1 cellular context compared by ENCODE assay signal in the genomic region with DNA sequence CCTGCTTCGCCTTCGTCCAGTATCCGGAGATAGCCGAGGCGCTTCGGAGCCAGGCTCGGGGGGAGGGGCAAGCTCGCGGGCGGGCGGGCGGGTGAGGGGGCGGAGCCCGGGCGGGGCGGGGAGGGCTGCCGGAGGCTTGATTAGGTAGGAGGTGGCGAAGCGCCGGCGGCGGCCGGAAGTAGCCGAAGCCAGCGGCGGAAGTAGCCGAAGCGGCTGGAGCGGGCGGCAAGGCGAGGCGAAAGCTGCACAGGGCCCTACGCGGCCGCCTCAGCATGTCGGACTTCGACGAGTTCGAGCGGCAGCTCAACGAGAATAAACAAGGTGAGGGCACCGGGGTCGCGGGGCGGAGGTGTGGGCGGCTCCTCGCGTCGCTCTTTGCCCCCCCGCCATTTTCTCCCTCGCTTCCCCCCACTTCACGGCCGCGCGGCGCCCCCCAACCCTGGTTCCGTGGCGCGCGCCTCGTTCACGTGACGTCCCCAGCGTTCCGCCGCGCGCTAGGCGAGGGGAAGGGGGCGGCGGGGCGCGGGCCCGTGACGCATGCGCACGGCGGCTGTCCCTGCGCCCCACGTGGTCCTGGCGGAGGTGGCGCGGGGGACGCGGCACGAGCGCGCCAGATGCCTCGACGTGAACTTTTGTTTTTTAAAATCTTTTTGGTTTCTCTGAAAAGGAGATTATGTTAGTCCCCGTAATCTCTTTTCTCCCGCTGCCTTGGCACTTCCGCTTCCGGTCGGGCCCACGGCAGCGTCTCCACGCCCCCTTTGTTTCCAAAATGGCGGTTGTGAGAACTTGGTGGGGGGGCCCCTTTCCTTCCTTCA.
TF ChIP-seq lines count a peak whose summit lies in the region.

A gene (plus strand): TSS at position 203 of the 815 bp plus-strand sequence. CDS start 70 bp downstream, at position 273.

TF ChIP-seq in HepG2, 621 proteins besides CTCF, POLR2A, EP300 and RAD21 (continued from another document and continues in another):
- TF ChIP-seq, protein P1, sequence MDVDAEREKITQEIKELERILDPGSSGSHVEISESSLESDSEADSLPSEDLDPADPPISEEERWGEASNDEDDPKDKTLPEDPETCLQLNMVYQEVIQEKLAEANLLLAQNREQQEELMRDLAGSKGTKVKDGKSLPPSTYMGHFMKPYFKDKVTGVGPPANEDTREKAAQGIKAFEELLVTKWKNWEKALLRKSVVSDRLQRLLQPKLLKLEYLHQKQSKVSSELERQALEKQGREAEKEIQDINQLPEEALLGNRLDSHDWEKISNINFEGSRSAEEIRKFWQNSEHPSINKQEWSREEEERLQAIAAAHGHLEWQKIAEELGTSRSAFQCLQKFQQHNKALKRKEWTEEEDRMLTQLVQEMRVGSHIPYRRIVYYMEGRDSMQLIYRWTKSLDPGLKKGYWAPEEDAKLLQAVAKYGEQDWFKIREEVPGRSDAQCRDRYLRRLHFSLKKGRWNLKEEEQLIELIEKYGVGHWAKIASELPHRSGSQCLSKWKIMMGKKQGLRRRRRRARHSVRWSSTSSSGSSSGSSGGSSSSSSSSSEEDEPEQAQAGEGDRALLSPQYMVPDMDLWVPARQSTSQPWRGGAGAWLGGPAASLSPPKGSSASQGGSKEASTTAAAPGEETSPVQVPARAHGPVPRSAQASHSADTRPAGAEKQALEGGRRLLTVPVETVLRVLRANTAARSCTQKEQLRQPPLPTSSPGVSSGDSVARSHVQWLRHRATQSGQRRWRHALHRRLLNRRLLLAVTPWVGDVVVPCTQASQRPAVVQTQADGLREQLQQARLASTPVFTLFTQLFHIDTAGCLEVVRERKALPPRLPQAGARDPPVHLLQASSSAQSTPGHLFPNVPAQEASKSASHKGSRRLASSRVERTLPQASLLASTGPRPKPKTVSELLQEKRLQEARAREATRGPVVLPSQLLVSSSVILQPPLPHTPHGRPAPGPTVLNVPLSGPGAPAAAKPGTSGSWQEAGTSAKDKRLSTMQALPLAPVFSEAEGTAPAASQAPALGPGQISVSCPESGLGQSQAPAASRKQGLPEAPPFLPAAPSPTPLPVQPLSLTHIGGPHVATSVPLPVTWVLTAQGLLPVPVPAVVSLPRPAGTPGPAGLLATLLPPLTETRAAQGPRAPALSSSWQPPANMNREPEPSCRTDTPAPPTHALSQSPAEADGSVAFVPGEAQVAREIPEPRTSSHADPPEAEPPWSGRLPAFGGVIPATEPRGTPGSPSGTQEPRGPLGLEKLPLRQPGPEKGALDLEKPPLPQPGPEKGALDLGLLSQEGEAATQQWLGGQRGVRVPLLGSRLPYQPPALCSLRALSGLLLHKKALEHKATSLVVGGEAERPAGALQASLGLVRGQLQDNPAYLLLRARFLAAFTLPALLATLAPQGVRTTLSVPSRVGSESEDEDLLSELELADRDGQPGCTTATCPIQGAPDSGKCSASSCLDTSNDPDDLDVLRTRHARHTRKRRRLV (CRISPR knock-in tag; IDR thresholded peaks at IDR 0.05): no peak
- TF ChIP-seq RFXAP (CRISPR knock-in tag; IDR thresholded peaks at IDR 0.05; ENCODE audit: borderline replicate concordance) (peak; percentile 76), ZNF343 (CRISPR knock-in tag; IDR thresholded peaks at IDR 0.05) (0 out of 2 replicates have a peak, but pooled peaks have one; percentile 50), ZNF605 (CRISPR knock-in tag; IDR thresholded peaks at IDR 0.05) (0 out of 2 replicates have a peak, but pooled peaks have one; percentile 17), PHF8 (CRISPR knock-in tag; IDR thresholded peaks at IDR 0.05) (peak; percentile 59), NR1H2 (CRISPR knock-in tag; IDR thresholded peaks at IDR 0.05; ENCODE audit: borderline replicate concordance, low read depth) (no peak; the same call in 1 of the 2 replicates), ZNF326 (CRISPR knock-in tag; IDR thresholded peaks at IDR 0.05; ENCODE audit: borderline replicate concordance) (no peak), PPARG (CRISPR knock-in tag; conservative IDR thresholded peaks at IDR 0.05) (no peak), ZNF468 (CRISPR knock-in tag; IDR thresholded peaks at IDR 0.05) (peak; percentile 79; the same call in 1 of the 2 replicates), HOXA3 (CRISPR knock-in tag; IDR thresholded peaks at IDR 0.05) (peak; percentile 81), ZBTB7B (CRISPR knock-in tag; IDR thresholded peaks at IDR 0.05) (no peak; the same call in 1 of the 2 replicates), KDM5B (CRISPR knock-in tag; IDR thresholded peaks at IDR 0.05; ENCODE audit: borderline replicate concordance) (peak; percentile 73; the same call in 1 of the 2 replicates), HCFC1 (IDR thresholded peaks at IDR 0.05; ENCODE audit: low read depth, low read length) (peak; percentile 6; the same call in 1 of the 2 replicates), ZFP90 (CRISPR knock-in tag; IDR thresholded peaks at IDR 0.05; ENCODE audit: borderline replicate concordance) (peak; percentile 48; the same call in 1 of the 2 replicates), ZNF296 (CRISPR knock-in tag; conservative IDR thresholded peaks at IDR 0.05) (no peak), SALL1 (CRISPR knock-in tag; IDR thresholded peaks at IDR 0.05) (peak; percentile 61), TAF15 (IDR thresholded peaks at IDR 0.05; ENCODE audit: low read depth, low read length, poor library complexity, severe bottlenecking) (peak; percentile 11), HES4 (CRISPR knock-in tag; IDR thresholded peaks at IDR 0.05; ENCODE audit: borderline replicate concordance) (peak; percentile 67; the same call in 1 of the 2 replicates), TMF1 (CRISPR knock-in tag; IDR thresholded peaks at IDR 0.05; ENCODE audit: low read depth) (peak; percentile 60; the same call in 1 of the 2 replicates), PLRG1 (conservative IDR thresholded peaks at IDR 0.05) (no peak), REXO4 (CRISPR knock-in tag; IDR thresholded peaks at IDR 0.05; ENCODE audit: borderline replicate concordance) (peak; percentile 62; the same call in 1 of the 2 replicates), ZNF430 (CRISPR knock-in tag; IDR thresholded peaks at IDR 0.05) (peak; percentile 62; the same call in 1 of the 2 replicates), ZNF496 (CRISPR knock-in tag; IDR thresholded peaks at IDR 0.05; ENCODE audit: insufficient replicate concordance) (no peak), RAD51 (IDR thresholded peaks at IDR 0.05; ENCODE audit: borderline replicate concordance) (no peak), ZNF205 (CRISPR knock-in tag; IDR thresholded peaks at IDR 0.05) (0 out of 2 replicates have a peak, but pooled peaks have one; percentile 13), YEATS4 (CRISPR knock-in tag; IDR thresholded peaks at IDR 0.05; ENCODE audit: borderline replicate concordance) (peak; percentile 96), IRX3 (CRISPR knock-in tag; IDR thresholded peaks at IDR 0.05; ENCODE audit: borderline replicate concordance, low read depth) (peak; percentile 64; the same call in 1 of the 2 replicates), GLI4 (CRISPR knock-in tag; IDR thresholded peaks at IDR 0.05; ENCODE audit: borderline replicate concordance) (peak; percentile 52; the same call in 1 of the 2 replicates)
- TF ChIP-seq, protein P2, sequence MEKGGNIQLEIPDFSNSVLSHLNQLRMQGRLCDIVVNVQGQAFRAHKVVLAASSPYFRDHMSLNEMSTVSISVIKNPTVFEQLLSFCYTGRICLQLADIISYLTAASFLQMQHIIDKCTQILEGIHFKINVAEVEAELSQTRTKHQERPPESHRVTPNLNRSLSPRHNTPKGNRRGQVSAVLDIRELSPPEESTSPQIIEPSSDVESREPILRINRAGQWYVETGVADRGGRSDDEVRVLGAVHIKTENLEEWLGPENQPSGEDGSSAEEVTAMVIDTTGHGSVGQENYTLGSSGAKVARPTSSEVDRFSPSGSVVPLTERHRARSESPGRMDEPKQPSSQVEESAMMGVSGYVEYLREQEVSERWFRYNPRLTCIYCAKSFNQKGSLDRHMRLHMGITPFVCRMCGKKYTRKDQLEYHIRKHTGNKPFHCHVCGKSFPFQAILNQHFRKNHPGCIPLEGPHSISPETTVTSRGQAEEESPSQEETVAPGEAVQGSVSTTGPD (CRISPR knock-in tag; IDR thresholded peaks at IDR 0.05): no peak
- TF ChIP-seq, protein P3, sequence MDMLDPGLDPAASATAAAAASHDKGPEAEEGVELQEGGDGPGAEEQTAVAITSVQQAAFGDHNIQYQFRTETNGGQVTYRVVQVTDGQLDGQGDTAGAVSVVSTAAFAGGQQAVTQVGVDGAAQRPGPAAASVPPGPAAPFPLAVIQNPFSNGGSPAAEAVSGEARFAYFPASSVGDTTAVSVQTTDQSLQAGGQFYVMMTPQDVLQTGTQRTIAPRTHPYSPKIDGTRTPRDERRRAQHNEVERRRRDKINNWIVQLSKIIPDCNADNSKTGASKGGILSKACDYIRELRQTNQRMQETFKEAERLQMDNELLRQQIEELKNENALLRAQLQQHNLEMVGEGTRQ (IDR thresholded peaks at IDR 0.05; ENCODE audit: low read depth, low read length): 0 out of 2 replicates have a peak, but pooled peaks have one; percentile 26
- TF ChIP-seq, protein P3 (CRISPR knock-in tag; IDR thresholded peaks at IDR 0.05; ENCODE audit: borderline replicate concordance): 0 out of 2 replicates have a peak, but pooled peaks have one; percentile 21
- TF ChIP-seq, protein P4, sequence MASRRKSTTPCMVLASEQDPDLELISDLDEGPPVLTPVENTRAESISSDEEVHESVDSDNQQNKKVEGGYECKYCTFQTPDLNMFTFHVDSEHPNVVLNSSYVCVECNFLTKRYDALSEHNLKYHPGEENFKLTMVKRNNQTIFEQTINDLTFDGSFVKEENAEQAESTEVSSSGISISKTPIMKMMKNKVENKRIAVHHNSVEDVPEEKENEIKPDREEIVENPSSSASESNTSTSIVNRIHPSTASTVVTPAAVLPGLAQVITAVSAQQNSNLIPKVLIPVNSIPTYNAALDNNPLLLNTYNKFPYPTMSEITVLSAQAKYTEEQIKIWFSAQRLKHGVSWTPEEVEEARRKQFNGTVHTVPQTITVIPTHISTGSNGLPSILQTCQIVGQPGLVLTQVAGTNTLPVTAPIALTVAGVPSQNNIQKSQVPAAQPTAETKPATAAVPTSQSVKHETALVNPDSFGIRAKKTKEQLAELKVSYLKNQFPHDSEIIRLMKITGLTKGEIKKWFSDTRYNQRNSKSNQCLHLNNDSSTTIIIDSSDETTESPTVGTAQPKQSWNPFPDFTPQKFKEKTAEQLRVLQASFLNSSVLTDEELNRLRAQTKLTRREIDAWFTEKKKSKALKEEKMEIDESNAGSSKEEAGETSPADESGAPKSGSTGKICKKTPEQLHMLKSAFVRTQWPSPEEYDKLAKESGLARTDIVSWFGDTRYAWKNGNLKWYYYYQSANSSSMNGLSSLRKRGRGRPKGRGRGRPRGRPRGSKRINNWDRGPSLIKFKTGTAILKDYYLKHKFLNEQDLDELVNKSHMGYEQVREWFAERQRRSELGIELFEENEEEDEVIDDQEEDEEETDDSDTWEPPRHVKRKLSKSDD (CRISPR knock-in tag; IDR thresholded peaks at IDR 0.05; ENCODE audit: low read depth): peak; percentile 59; the same call in 1 of the 2 replicates
- TF ChIP-seq, protein P5, sequence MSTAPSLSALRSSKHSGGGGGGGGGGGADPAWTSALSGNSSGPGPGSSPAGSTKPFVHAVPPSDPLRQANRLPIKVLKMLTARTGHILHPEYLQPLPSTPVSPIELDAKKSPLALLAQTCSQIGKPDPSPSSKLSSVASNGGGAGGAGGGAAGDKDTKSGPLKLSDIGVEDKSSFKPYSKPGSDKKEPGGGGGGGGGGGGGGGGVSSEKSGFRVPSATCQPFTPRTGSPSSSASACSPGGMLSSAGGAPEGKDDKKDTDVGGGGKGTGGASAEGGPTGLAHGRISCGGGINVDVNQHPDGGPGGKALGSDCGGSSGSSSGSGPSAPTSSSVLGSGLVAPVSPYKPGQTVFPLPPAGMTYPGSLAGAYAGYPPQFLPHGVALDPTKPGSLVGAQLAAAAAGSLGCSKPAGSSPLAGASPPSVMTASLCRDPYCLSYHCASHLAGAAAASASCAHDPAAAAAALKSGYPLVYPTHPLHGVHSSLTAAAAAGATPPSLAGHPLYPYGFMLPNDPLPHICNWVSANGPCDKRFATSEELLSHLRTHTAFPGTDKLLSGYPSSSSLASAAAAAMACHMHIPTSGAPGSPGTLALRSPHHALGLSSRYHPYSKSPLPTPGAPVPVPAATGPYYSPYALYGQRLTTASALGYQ (CRISPR knock-in tag; IDR thresholded peaks at IDR 0.05): peak; percentile 52
- TF ChIP-seq, protein P6, sequence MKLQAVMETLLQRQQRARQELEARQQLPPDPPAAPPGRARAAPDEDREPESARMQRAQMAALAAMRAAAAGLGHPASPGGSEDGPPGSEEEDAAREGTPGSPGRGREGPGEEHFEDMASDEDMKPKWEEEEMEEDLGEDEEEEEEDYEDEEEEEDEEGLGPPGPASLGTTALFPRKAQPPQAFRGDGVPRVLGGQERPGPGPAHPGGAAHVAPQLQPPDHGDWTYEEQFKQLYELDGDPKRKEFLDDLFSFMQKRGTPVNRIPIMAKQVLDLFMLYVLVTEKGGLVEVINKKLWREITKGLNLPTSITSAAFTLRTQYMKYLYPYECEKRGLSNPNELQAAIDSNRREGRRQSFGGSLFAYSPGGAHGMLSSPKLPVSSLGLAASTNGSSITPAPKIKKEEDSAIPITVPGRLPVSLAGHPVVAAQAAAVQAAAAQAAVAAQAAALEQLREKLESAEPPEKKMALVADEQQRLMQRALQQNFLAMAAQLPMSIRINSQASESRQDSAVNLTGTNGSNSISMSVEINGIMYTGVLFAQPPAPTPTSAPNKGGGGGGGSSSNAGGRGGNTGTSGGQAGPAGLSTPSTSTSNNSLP (IDR thresholded peaks at IDR 0.05; ENCODE audit: low read depth, low read length): no peak
- TF ChIP-seq, protein P7, sequence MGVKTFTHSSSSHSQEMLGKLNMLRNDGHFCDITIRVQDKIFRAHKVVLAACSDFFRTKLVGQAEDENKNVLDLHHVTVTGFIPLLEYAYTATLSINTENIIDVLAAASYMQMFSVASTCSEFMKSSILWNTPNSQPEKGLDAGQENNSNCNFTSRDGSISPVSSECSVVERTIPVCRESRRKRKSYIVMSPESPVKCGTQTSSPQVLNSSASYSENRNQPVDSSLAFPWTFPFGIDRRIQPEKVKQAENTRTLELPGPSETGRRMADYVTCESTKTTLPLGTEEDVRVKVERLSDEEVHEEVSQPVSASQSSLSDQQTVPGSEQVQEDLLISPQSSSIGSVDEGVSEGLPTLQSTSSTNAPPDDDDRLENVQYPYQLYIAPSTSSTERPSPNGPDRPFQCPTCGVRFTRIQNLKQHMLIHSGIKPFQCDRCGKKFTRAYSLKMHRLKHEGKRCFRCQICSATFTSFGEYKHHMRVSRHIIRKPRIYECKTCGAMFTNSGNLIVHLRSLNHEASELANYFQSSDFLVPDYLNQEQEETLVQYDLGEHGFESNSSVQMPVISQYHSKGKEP (CRISPR knock-in tag; IDR thresholded peaks at IDR 0.05): no peak
